ENCODE assay signal across 1 cellular context in the genomic region with DNA sequence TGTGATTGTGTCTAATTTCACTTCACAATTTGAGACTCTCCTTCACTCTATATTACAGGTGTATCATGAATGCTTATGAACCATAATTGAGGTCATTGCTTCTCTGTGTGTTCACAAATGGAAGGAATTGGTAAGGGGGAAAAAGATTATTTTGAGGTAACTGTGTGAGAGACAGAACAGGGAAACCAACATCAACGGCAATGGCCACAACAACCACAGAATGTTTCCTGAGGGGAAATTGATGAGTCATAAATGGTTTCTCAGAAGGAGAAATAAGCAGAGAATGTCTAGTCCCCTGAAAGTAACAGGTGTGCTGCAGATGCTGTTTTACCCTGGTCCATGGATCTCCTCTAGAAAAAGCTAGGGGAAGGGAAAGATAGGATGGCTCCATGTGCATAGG.
TF ChIP-seq lines count a peak whose summit lies in the region.

No MANE protein-coding gene starts in this region.

TF ChIP-seq in GM12878, 131 proteins besides CTCF, POLR2A, EP300 and RAD21 (continued from another document and continues in another):
- TF ChIP-seq, protein P1, sequence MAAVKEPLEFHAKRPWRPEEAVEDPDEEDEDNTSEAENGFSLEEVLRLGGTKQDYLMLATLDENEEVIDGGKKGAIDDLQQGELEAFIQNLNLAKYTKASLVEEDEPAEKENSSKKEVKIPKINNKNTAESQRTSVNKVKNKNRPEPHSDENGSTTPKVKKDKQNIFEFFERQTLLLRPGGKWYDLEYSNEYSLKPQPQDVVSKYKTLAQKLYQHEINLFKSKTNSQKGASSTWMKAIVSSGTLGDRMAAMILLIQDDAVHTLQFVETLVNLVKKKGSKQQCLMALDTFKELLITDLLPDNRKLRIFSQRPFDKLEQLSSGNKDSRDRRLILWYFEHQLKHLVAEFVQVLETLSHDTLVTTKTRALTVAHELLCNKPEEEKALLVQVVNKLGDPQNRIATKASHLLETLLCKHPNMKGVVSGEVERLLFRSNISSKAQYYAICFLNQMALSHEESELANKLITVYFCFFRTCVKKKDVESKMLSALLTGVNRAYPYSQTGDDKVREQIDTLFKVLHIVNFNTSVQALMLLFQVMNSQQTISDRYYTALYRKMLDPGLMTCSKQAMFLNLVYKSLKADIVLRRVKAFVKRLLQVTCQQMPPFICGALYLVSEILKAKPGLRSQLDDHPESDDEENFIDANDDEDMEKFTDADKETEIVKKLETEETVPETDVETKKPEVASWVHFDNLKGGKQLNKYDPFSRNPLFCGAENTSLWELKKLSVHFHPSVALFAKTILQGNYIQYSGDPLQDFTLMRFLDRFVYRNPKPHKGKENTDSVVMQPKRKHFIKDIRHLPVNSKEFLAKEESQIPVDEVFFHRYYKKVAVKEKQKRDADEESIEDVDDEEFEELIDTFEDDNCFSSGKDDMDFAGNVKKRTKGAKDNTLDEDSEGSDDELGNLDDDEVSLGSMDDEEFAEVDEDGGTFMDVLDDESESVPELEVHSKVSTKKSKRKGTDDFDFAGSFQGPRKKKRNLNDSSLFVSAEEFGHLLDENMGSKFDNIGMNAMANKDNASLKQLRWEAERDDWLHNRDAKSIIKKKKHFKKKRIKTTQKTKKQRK (IDR thresholded peaks at IDR 0.05; ENCODE audit: low read depth, low read length) = no peak
- TF ChIP-seq, protein P2, sequence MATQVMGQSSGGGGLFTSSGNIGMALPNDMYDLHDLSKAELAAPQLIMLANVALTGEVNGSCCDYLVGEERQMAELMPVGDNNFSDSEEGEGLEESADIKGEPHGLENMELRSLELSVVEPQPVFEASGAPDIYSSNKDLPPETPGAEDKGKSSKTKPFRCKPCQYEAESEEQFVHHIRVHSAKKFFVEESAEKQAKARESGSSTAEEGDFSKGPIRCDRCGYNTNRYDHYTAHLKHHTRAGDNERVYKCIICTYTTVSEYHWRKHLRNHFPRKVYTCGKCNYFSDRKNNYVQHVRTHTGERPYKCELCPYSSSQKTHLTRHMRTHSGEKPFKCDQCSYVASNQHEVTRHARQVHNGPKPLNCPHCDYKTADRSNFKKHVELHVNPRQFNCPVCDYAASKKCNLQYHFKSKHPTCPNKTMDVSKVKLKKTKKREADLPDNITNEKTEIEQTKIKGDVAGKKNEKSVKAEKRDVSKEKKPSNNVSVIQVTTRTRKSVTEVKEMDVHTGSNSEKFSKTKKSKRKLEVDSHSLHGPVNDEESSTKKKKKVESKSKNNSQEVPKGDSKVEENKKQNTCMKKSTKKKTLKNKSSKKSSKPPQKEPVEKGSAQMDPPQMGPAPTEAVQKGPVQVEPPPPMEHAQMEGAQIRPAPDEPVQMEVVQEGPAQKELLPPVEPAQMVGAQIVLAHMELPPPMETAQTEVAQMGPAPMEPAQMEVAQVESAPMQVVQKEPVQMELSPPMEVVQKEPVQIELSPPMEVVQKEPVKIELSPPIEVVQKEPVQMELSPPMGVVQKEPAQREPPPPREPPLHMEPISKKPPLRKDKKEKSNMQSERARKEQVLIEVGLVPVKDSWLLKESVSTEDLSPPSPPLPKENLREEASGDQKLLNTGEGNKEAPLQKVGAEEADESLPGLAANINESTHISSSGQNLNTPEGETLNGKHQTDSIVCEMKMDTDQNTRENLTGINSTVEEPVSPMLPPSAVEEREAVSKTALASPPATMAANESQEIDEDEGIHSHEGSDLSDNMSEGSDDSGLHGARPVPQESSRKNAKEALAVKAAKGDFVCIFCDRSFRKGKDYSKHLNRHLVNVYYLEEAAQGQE (IDR thresholded peaks at IDR 0.05; ENCODE audit: low read depth, low read length) = no peak
- peak; percentile 88 for TF ChIP-seq JUNB (IDR thresholded peaks at IDR 0.05)
- TF ChIP-seq PAX5 (IDR thresholded peaks at IDR 0.05; ENCODE audit: borderline replicate concordance, low read depth, low read length) = peak; percentile 55; the same call in 1 of the 2 replicates
- no peak for TF ChIP-seq KLF5 (IDR thresholded peaks at IDR 0.05; ENCODE audit: partially characterized antibody)
- TF ChIP-seq RB1 (IDR thresholded peaks at IDR 0.05; ENCODE audit: borderline replicate concordance) = no peak
- peak; percentile 98 for TF ChIP-seq NFIC (IDR thresholded peaks at IDR 0.05; ENCODE audit: low read depth, low read length)
- TF ChIP-seq IRF4 (IDR thresholded peaks at IDR 0.05; ENCODE audit: low read depth, low read length) = peak; percentile 79; the same call in 1 of the 2 replicates
- TF ChIP-seq CBX5 (IDR thresholded peaks at IDR 0.05; ENCODE audit: low read depth) = peak; percentile 50; the same call in 1 of the 2 replicates
- TF ChIP-seq, protein P3, sequence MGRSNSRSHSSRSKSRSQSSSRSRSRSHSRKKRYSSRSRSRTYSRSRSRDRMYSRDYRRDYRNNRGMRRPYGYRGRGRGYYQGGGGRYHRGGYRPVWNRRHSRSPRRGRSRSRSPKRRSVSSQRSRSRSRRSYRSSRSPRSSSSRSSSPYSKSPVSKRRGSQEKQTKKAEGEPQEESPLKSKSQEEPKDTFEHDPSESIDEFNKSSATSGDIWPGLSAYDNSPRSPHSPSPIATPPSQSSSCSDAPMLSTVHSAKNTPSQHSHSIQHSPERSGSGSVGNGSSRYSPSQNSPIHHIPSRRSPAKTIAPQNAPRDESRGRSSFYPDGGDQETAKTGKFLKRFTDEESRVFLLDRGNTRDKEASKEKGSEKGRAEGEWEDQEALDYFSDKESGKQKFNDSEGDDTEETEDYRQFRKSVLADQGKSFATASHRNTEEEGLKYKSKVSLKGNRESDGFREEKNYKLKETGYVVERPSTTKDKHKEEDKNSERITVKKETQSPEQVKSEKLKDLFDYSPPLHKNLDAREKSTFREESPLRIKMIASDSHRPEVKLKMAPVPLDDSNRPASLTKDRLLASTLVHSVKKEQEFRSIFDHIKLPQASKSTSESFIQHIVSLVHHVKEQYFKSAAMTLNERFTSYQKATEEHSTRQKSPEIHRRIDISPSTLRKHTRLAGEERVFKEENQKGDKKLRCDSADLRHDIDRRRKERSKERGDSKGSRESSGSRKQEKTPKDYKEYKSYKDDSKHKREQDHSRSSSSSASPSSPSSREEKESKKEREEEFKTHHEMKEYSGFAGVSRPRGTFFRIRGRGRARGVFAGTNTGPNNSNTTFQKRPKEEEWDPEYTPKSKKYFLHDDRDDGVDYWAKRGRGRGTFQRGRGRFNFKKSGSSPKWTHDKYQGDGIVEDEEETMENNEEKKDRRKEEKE (IDR thresholded peaks at IDR 0.05) = no peak
- TF ChIP-seq RAD51 (IDR thresholded peaks at IDR 0.05) = no peak
- TF ChIP-seq, protein P4, sequence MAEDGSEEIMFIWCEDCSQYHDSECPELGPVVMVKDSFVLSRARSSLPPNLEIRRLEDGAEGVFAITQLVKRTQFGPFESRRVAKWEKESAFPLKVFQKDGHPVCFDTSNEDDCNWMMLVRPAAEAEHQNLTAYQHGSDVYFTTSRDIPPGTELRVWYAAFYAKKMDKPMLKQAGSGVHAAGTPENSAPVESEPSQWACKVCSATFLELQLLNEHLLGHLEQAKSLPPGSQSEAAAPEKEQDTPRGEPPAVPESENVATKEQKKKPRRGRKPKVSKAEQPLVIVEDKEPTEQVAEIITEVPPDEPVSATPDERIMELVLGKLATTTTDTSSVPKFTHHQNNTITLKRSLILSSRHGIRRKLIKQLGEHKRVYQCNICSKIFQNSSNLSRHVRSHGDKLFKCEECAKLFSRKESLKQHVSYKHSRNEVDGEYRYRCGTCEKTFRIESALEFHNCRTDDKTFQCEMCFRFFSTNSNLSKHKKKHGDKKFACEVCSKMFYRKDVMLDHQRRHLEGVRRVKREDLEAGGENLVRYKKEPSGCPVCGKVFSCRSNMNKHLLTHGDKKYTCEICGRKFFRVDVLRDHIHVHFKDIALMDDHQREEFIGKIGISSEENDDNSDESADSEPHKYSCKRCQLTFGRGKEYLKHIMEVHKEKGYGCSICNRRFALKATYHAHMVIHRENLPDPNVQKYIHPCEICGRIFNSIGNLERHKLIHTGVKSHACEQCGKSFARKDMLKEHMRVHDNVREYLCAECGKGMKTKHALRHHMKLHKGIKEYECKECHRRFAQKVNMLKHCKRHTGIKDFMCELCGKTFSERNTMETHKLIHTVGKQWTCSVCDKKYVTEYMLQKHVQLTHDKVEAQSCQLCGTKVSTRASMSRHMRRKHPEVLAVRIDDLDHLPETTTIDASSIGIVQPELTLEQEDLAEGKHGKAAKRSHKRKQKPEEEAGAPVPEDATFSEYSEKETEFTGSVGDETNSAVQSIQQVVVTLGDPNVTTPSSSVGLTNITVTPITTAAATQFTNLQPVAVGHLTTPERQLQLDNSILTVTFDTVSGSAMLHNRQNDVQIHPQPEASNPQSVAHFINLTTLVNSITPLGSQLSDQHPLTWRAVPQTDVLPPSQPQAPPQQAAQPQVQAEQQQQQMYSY (CRISPR knock-in tag; IDR thresholded peaks at IDR 0.05) = no peak
- peak; percentile 84 for TF ChIP-seq MEF2A (IDR thresholded peaks at IDR 0.05; ENCODE audit: insufficient read depth, low read depth, low read length)
- peak; percentile 95 for TF ChIP-seq EED (IDR thresholded peaks at IDR 0.05; ENCODE audit: low read depth)
- no peak for TF ChIP-seq ZNF274 (IDR thresholded peaks at IDR 0.05; ENCODE audit: insufficient read depth, insufficient read length)
- TF ChIP-seq TCF12 (IDR thresholded peaks at IDR 0.05; ENCODE audit: low read depth, low read length) = peak; percentile 89; the same call in 1 of the 2 replicates
- no peak for TF ChIP-seq STAT3 (IDR thresholded peaks at IDR 0.05; ENCODE audit: low read depth, low read length)
- no peak for TF ChIP-seq MYB (IDR thresholded peaks at IDR 0.05; ENCODE audit: borderline replicate concordance, low read depth, low read length)
- no peak for TF ChIP-seq SIN3A (IDR thresholded peaks at IDR 0.05; ENCODE audit: low read depth, low read length)
- peak; percentile 57 to 66 for TF ChIP-seq IKZF2 (IDR thresholded peaks at IDR 0.05)
- no peak for TF ChIP-seq HCFC1 (IDR thresholded peaks at IDR 0.05; ENCODE audit: low read length)
- TF ChIP-seq, protein P5, sequence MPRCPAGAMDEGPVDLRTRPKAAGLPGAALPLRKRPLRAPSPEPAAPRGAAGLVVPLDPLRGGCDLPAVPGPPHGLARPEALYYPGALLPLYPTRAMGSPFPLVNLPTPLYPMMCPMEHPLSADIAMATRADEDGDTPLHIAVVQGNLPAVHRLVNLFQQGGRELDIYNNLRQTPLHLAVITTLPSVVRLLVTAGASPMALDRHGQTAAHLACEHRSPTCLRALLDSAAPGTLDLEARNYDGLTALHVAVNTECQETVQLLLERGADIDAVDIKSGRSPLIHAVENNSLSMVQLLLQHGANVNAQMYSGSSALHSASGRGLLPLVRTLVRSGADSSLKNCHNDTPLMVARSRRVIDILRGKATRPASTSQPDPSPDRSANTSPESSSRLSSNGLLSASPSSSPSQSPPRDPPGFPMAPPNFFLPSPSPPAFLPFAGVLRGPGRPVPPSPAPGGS (IDR thresholded peaks at IDR 0.05; ENCODE audit: borderline replicate concordance, insufficient read depth, low read depth, low read length, poor library complexity, severe bottlenecking) = peak; percentile 70
- TF ChIP-seq CBFB (IDR thresholded peaks at IDR 0.05; ENCODE audit: low read depth) = peak; percentile 92
- TF ChIP-seq, protein P6, sequence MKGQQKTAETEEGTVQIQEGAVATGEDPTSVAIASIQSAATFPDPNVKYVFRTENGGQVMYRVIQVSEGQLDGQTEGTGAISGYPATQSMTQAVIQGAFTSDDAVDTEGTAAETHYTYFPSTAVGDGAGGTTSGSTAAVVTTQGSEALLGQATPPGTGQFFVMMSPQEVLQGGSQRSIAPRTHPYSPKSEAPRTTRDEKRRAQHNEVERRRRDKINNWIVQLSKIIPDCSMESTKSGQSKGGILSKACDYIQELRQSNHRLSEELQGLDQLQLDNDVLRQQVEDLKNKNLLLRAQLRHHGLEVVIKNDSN (IDR thresholded peaks at IDR 0.05; ENCODE audit: borderline replicate concordance, extremely low read length, insufficient read depth, low read depth, low read length) = no peak
- peak; percentile 44; the same call in 1 of the 3 replicates for TF ChIP-seq POU2F2 (IDR thresholded peaks at IDR 0.05; ENCODE audit: borderline replicate concordance, low read depth, low read length)
- TF ChIP-seq, protein P7, sequence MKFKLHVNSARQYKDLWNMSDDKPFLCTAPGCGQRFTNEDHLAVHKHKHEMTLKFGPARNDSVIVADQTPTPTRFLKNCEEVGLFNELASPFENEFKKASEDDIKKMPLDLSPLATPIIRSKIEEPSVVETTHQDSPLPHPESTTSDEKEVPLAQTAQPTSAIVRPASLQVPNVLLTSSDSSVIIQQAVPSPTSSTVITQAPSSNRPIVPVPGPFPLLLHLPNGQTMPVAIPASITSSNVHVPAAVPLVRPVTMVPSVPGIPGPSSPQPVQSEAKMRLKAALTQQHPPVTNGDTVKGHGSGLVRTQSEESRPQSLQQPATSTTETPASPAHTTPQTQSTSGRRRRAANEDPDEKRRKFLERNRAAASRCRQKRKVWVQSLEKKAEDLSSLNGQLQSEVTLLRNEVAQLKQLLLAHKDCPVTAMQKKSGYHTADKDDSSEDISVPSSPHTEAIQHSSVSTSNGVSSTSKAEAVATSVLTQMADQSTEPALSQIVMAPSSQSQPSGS (IDR thresholded peaks at IDR 0.05; ENCODE audit: low read length) = peak; percentile 91
- TF ChIP-seq, protein P8, sequence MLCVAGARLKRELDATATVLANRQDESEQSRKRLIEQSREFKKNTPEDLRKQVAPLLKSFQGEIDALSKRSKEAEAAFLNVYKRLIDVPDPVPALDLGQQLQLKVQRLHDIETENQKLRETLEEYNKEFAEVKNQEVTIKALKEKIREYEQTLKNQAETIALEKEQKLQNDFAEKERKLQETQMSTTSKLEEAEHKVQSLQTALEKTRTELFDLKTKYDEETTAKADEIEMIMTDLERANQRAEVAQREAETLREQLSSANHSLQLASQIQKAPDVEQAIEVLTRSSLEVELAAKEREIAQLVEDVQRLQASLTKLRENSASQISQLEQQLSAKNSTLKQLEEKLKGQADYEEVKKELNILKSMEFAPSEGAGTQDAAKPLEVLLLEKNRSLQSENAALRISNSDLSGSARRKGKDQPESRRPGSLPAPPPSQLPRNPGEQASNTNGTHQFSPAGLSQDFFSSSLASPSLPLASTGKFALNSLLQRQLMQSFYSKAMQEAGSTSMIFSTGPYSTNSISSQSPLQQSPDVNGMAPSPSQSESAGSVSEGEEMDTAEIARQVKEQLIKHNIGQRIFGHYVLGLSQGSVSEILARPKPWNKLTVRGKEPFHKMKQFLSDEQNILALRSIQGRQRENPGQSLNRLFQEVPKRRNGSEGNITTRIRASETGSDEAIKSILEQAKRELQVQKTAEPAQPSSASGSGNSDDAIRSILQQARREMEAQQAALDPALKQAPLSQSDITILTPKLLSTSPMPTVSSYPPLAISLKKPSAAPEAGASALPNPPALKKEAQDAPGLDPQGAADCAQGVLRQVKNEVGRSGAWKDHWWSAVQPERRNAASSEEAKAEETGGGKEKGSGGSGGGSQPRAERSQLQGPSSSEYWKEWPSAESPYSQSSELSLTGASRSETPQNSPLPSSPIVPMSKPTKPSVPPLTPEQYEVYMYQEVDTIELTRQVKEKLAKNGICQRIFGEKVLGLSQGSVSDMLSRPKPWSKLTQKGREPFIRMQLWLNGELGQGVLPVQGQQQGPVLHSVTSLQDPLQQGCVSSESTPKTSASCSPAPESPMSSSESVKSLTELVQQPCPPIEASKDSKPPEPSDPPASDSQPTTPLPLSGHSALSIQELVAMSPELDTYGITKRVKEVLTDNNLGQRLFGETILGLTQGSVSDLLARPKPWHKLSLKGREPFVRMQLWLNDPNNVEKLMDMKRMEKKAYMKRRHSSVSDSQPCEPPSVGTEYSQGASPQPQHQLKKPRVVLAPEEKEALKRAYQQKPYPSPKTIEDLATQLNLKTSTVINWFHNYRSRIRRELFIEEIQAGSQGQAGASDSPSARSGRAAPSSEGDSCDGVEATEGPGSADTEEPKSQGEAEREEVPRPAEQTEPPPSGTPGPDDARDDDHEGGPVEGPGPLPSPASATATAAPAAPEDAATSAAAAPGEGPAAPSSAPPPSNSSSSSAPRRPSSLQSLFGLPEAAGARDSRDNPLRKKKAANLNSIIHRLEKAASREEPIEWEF (IDR thresholded peaks at IDR 0.05; ENCODE audit: insufficient replicate concordance, low read depth, low read length) = no peak
- TF ChIP-seq ZZZ3 (IDR thresholded peaks at IDR 0.05; ENCODE audit: control insufficient read depth, insufficient read length, low read depth) = no peak
